Comparison of ENCODE assay signal across 16 cellular contexts in genomic region chr5:59264641-59265245, GRCh38.
DNase-seq lines count a peak whose midpoint lies in the region; ATAC-seq and TF ChIP-seq lines count a peak whose summit lies in the region.
"Had no signal": no experiment of that assay in that cellular context is flagged by ENCODE, and none has a peak within 500 bp of the region (broad histone marks: within the 10 kb centered on the region; RNA-seq: fewer than 3 reads in every experiment).

No MANE protein-coding gene starts in this region.

- H3K27ac ChIP-seq in RWPE2 (ENCODE audit: poor library complexity, severe bottlenecking) = no peak overlapping the region
- H3K27ac ChIP-seq in heart left ventricle = peak overlapping the region in 6 of 12 donors; percentile 8 to 64 (median 13)
- H3K27ac ChIP-seq in OCI-LY7 (ENCODE audit: low read depth, low read length, poor library complexity, severe bottlenecking) = no peak overlapping the region
- H3K27ac ChIP-seq: left lung, SJSA1 had no signal

- no peaks in the 10 kb centered on the region for H4K20me1 ChIP-seq in OCI-LY7 (ENCODE audit: insufficient read depth, low read length)

- POLR2A ChIA-PET in Caco-2 (lab: Charles Lee) = no interaction called here
- POLR2A ChIA-PET in OCI-LY7 (lab: Charles Lee) = no interaction called here

- H3K4me3 ChIP-seq in Caco-2 (ENCODE audit: low read depth, low read length) (no peak overlapping the region), RWPE2 (ENCODE audit: severe bottlenecking) (no peak overlapping the region), heart left ventricle (peak overlapping the region in 1 of 12 donors; percentile 2), OCI-LY7 (ENCODE audit: low read depth, low read length, poor library complexity, severe bottlenecking) (no peak overlapping the region)
- H3K4me3 ChIP-seq: left lung, SJSA1 had no signal

- H3K9me2 ChIP-seq in OCI-LY7 (ENCODE audit: insufficient read depth, low read length) = no peaks in the 10 kb centered on the region

- intact Hi-C loops in Caco-2 (cut with micrococcal nuclease; ENCODE audit: unreplicated experiment) = loop anchor here (5.0 kb wide), 1 partner anchor 83 kb away; no protein-coding TSS in a partner anchor
- intact Hi-C loops in heart left ventricle (cut with DNase I) = no loop called here
- intact Hi-C loops in OCI-LY7 (cut with micrococcal nuclease; ENCODE audit: unreplicated experiment) = no loop called here

- H3K79me2 ChIP-seq in OCI-LY7 (ENCODE audit: insufficient read depth, low read depth, low read length) = no peaks in the 10 kb centered on the region

- H3K9me3 ChIP-seq in Caco-2 = no peaks in the 10 kb centered on the region
- H3K9me3 ChIP-seq in RWPE2 (ENCODE audit: severe bottlenecking) = no peaks in the 10 kb centered on the region
- H3K9me3 ChIP-seq in heart left ventricle = no peaks in the 10 kb centered on the region
- no peaks in the 10 kb centered on the region for H3K9me3 ChIP-seq in OCI-LY7 (ENCODE audit: low read length)
- H3K9me3 ChIP-seq: left lung, SJSA1 had no signal

- H3K4me1 ChIP-seq in Caco-2 = peaks cover 37% of the 10 kb centered on the region
- H3K4me1 ChIP-seq in RWPE2 (ENCODE audit: insufficient read depth, poor library complexity, severe bottlenecking) = no peaks in the 10 kb centered on the region
- H3K4me1 ChIP-seq in heart left ventricle = peaks cover 0 to 48% (median 12%) of the 10 kb centered on the region in 12 donors
- H3K4me1 ChIP-seq in OCI-LY7 (ENCODE audit: insufficient read depth, low read length, poor library complexity, severe bottlenecking) = no peaks in the 10 kb centered on the region
- H3K4me1 ChIP-seq: left lung had no signal

- CTCF ChIA-PET in Caco-2 (lab: Charles Lee) (interaction anchor here (0.6 to 2.6 kb wide), 4 partner anchors 17 to 84 kb away, joined by 3 to 13 read pairs (median 4); no protein-coding TSS in a partner anchor), OCI-LY7 (lab: Charles Lee; ENCODE audit: unreplicated experiment) (no interaction called here)

- H3K4me3 Mint-ChIP-seq in Caco-2 (ENCODE audit: unreplicated experiment) (no peak overlapping the region), osteocyte (ENCODE audit: unreplicated experiment) (no peak overlapping the region), glutamatergic neuron (ENCODE audit: unreplicated experiment) (no peak overlapping the region)

- DNase-seq in Caco-2 (peak in 1 of 2 experiments; percentile 34), RWPE2 (ENCODE audit: low spot score) (no peak), heart left ventricle (no peak), osteocyte (ENCODE audit: extremely low spot score, unreplicated experiment) (no peak), glutamatergic neuron (no peak), SW 1271 (lab: John Stamatoyannopoulos, UW) (no peak), OCI-LY7 (ENCODE audit: low spot score) (no peak)
- no peak for DNase-seq in activated CD8-positive, alpha-beta memory T cell treated with anti-CD3 and anti-CD28 coated beads, Interleukin-2, amount 50 U/mL, for 48 hours
- DNase-seq: foreskin fibroblast; left lung; NCI-H1930; NCI-H524; stimulated activated naive CD8-positive, alpha-beta T cell treated with anti-CD3 and anti-CD28 coated beads, Interleukin-15, Interleukin-2, amounts not matched to agents 100 U/mL and 50 U/mL, for 24 hours; T-helper 9 cell had no signal

- ATAC-seq in RWPE2 (ENCODE audit: low read depth) = 0 out of 3 replicates have a peak, but pooled peaks have one; percentile 25
- ATAC-seq in heart left ventricle = peak in 3 of 4 donors; percentile 25 to 41 (median 28)
- ATAC-seq: activated CD4-positive, CD25-positive, alpha-beta regulatory T cell treated with anti-CD3 and anti-CD28 coated beads, Interleukin-2, amount 50 U/mL, for 24 hours; left lung; stimulated activated naive CD8-positive, alpha-beta T cell treated with anti-CD3 and anti-CD28 coated beads, Interleukin-15, Interleukin-2, amounts not matched to agents 100 U/mL and 50 U/mL, for 24 hours had no signal

- TF ChIP-seq POLR2A in heart left ventricle (IDR thresholded peaks at IDR 0.05) = no peak

- 53 to 64% (median 60%) methylated on average over 4 of the region's 4 CpGs for WGBS in heart left ventricle, 4 donors

- TF ChIP-seq CTCF in Caco-2 (IDR thresholded peaks at IDR 0.05; ENCODE audit: insufficient read depth in 1 of 2, low read depth in 1 of 2, low read length in 1 of 2, severe bottlenecking in 1 of 2, unreplicated experiment in 1 of 2) (no peak), RWPE2 (IDR thresholded peaks at IDR 0.05; ENCODE audit: poor library complexity, severe bottlenecking) (no peak), heart left ventricle (IDR thresholded peaks at IDR 0.05) (no peak), osteocyte (IDR thresholded peaks at IDR 0.05) (no peak), glutamatergic neuron (IDR thresholded peaks at IDR 0.05; ENCODE audit: partially characterized antibody, unreplicated experiment) (no peak), OCI-LY7 (conservative IDR thresholded peaks at IDR 0.05; ENCODE audit: low read length) (no peak)

- H3K4me1 Mint-ChIP-seq in Caco-2 (ENCODE audit: low read depth, unreplicated experiment) = peaks cover 31% of the 10 kb centered on the region
- H3K4me1 Mint-ChIP-seq in osteocyte (ENCODE audit: unreplicated experiment) = peaks cover 40% of the 10 kb centered on the region
- peaks cover 5% of the 10 kb centered on the region for H3K4me1 Mint-ChIP-seq in glutamatergic neuron (ENCODE audit: low read depth, unreplicated experiment)

- H3K36me3 ChIP-seq in Caco-2 (ENCODE audit: control insufficient read depth, insufficient read depth, low read length) = no peaks in the 10 kb centered on the region
- H3K36me3 ChIP-seq in RWPE2 (ENCODE audit: low read depth) = no peaks in the 10 kb centered on the region
- H3K36me3 ChIP-seq in heart left ventricle = no peaks in the 10 kb centered on the region
- no peaks in the 10 kb centered on the region for H3K36me3 ChIP-seq in OCI-LY7 (ENCODE audit: insufficient read depth, low read length)
- H3K36me3 ChIP-seq: left lung, SJSA1 had no signal

- no peak overlapping the region for H2AFZ ChIP-seq in OCI-LY7 (ENCODE audit: low read length)

- H3K27me3 ChIP-seq in Caco-2 (replicated peaks; ENCODE audit: control insufficient read depth, insufficient read depth, low read length) = no peaks in the 10 kb centered on the region
- no peaks in the 10 kb centered on the region for H3K27me3 ChIP-seq in RWPE2 (ENCODE audit: insufficient read depth, poor library complexity, severe bottlenecking)
- H3K27me3 ChIP-seq in heart left ventricle = no peaks in the 10 kb centered on the region
- H3K27me3 ChIP-seq: left lung, SJSA1 had no signal

- peak overlapping the region; percentile 81 for H3K27ac Mint-ChIP-seq in Caco-2 (ENCODE audit: unreplicated experiment)
- peak overlapping the region; percentile 27 for H3K27ac Mint-ChIP-seq in osteocyte (ENCODE audit: unreplicated experiment)
- no peak overlapping the region for H3K27ac Mint-ChIP-seq in glutamatergic neuron (ENCODE audit: unreplicated experiment)

- H3K9me3 Mint-ChIP-seq in Caco-2 (ENCODE audit: unreplicated experiment) (no peaks in the 10 kb centered on the region), osteocyte (ENCODE audit: unreplicated experiment) (no peaks in the 10 kb centered on the region), glutamatergic neuron (ENCODE audit: unreplicated experiment) (no peaks in the 10 kb centered on the region)

- BruUV-seq in Caco-2 (replicated peaks; lab: Mats Ljungman, UMichigan) = no TSS peak
- BruUV-seq in OCI-LY7 (replicated peaks; lab: Mats Ljungman, UMichigan) = no TSS peak

- H3K36me3 Mint-ChIP-seq in Caco-2 (ENCODE audit: insufficient read depth, unreplicated experiment) = no peaks in the 10 kb centered on the region
- no peaks in the 10 kb centered on the region for H3K36me3 Mint-ChIP-seq in osteocyte (ENCODE audit: unreplicated experiment)
- H3K36me3 Mint-ChIP-seq in glutamatergic neuron (ENCODE audit: unreplicated experiment) = no peaks in the 10 kb centered on the region

- no peak overlapping the region for H3K4me2 ChIP-seq in OCI-LY7 (ENCODE audit: low read length)

- no peaks in the 10 kb centered on the region for H3K27me3 Mint-ChIP-seq in Caco-2 (ENCODE audit: insufficient read depth, unreplicated experiment)
- no peaks in the 10 kb centered on the region for H3K27me3 Mint-ChIP-seq in osteocyte (ENCODE audit: unreplicated experiment)
- no peaks in the 10 kb centered on the region for H3K27me3 Mint-ChIP-seq in glutamatergic neuron (ENCODE audit: unreplicated experiment)
